Comparison of ENCODE assay signal across 1 cellular context in the genomic region with DNA sequence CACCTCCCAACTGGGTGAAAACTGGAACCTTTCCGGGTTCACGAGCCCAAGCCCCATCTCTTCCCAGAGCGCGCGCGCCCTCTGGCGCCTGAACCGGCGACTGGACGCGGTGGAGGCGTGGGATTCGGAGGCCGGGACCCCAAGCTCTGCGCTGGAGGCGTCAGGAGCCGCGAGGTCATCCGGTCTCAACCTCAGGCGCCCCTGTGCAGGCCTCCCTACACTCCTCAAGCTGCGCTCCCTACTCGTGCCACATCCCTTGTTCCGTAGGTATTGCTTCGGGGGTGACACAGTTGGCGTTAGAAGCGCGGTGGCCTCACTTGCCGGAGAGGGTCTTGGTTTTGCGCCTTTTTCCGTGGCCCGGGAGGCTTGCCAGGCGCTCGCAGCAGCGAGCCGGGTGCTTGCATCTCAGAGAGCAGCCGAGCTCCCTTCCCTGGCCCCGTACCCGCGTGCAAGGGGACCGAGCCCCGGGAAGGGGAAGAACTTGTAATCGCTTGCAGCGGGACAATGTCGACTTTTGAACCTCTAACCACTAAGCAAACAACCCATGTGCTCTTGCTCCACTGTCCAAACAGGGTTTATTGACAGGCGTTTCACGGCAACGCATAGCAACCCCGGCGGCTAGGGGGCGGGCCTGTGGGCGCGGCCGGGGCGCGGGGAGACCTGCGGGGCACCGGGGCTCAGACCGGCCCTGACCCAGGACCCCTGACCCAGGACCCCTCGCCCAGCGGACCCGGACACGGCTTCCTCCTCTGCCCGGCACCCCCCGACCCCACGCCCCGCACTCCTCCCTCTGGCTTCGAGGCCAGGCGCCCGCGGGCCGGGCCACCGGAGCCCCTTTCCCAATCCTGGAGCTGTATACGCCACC.
TF ChIP-seq lines count a peak whose summit lies in the region.

No MANE protein-coding gene starts in this region.

TF ChIP-seq in HepG2, 621 proteins besides CTCF, POLR2A, EP300 and RAD21 (continued from another document and continues in another):
- TF ChIP-seq, protein P1, sequence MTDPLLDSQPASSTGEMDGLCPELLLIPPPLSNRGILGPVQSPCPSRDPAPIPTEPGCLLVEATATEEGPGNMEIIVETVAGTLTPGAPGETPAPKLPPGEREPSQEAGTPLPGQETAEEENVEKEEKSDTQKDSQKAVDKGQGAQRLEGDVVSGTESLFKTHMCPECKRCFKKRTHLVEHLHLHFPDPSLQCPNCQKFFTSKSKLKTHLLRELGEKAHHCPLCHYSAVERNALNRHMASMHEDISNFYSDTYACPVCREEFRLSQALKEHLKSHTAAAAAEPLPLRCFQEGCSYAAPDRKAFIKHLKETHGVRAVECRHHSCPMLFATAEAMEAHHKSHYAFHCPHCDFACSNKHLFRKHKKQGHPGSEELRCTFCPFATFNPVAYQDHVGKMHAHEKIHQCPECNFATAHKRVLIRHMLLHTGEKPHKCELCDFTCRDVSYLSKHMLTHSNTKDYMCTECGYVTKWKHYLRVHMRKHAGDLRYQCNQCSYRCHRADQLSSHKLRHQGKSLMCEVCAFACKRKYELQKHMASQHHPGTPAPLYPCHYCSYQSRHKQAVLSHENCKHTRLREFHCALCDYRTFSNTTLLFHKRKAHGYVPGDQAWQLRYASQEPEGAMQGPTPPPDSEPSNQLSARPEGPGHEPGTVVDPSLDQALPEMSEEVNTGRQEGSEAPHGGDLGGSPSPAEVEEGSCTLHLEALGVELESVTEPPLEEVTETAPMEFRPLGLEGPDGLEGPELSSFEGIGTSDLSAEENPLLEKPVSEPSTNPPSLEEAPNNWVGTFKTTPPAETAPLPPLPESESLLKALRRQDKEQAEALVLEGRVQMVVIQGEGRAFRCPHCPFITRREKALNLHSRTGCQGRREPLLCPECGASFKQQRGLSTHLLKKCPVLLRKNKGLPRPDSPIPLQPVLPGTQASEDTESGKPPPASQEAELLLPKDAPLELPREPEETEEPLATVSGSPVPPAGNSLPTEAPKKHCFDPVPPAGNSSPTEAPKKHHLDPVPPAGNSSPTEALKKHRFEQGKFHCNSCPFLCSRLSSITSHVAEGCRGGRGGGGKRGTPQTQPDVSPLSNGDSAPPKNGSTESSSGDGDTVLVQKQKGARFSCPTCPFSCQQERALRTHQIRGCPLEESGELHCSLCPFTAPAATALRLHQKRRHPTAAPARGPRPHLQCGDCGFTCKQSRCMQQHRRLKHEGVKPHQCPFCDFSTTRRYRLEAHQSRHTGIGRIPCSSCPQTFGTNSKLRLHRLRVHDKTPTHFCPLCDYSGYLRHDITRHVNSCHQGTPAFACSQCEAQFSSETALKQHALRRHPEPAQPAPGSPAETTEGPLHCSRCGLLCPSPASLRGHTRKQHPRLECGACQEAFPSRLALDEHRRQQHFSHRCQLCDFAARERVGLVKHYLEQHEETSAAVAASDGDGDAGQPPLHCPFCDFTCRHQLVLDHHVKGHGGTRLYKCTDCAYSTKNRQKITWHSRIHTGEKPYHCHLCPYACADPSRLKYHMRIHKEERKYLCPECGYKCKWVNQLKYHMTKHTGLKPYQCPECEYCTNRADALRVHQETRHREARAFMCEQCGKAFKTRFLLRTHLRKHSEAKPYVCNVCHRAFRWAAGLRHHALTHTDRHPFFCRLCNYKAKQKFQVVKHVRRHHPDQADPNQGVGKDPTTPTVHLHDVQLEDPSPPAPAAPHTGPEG (CRISPR knock-in tag; IDR thresholded peaks at IDR 0.05), result peak; percentile 64; the same call in 1 of the 2 replicates
- TF ChIP-seq BRD4 (CRISPR knock-in tag; IDR thresholded peaks at IDR 0.05) (peak; percentile 77), NFIB (CRISPR knock-in tag; IDR thresholded peaks at IDR 0.05; ENCODE audit: borderline replicate concordance) (no peak), ZNF12 (CRISPR knock-in tag; IDR thresholded peaks at IDR 0.05) (peak; percentile 83), KDM6A (CRISPR knock-in tag; IDR thresholded peaks at IDR 0.05; ENCODE audit: low read depth) (peak; percentile 86), ZMAT3 (CRISPR knock-in tag; conservative IDR thresholded peaks at IDR 0.05) (no peak), ZNF550 (CRISPR knock-in tag; IDR thresholded peaks at IDR 0.05; ENCODE audit: borderline replicate concordance) (no peak), MTA1 (CRISPR knock-in tag; IDR thresholded peaks at IDR 0.05; ENCODE audit: borderline replicate concordance) (peak; percentile 96; the same call in 1 of the 2 replicates), KDM2A (CRISPR knock-in tag; IDR thresholded peaks at IDR 0.05; ENCODE audit: borderline replicate concordance, low read depth) (peak; percentile 77), HMGXB3 (CRISPR knock-in tag; IDR thresholded peaks at IDR 0.05; ENCODE audit: borderline replicate concordance) (0 out of 2 replicates have a peak, but pooled peaks have one; percentile 47), ZNF766 (CRISPR knock-in tag; IDR thresholded peaks at IDR 0.05; ENCODE audit: borderline replicate concordance) (peak; percentile 64; the same call in 1 of the 2 replicates), NCOA2 (CRISPR knock-in tag; IDR thresholded peaks at IDR 0.05) (peak; percentile 87), KAT7 (CRISPR knock-in tag; IDR thresholded peaks at IDR 0.05; ENCODE audit: borderline replicate concordance) (no peak), ZBTB20 (CRISPR knock-in tag; IDR thresholded peaks at IDR 0.05; ENCODE audit: borderline replicate concordance, low read depth) (peak; percentile 67; the same call in 1 of the 2 replicates), SIN3A (IDR thresholded peaks at IDR 0.05; ENCODE audit: borderline replicate concordance, low read depth, low read length) (peak; percentile 69; the same call in 1 of the 2 replicates), ZNF879 (CRISPR knock-in tag; IDR thresholded peaks at IDR 0.05) (0 out of 2 replicates have a peak, but pooled peaks have one; percentile 54), ASH2L (IDR thresholded peaks at IDR 0.05; ENCODE audit: insufficient read length, low read depth, low read length) (peak; percentile 96), ZBTB7A (CRISPR knock-in tag; IDR thresholded peaks at IDR 0.05) (peak; percentile 71), ZSCAN5A (CRISPR knock-in tag; IDR thresholded peaks at IDR 0.05; ENCODE audit: borderline replicate concordance) (peak; percentile 80; the same call in 1 of the 2 replicates), CCDC6 (CRISPR knock-in tag; IDR thresholded peaks at IDR 0.05) (peak; percentile 74; the same call in 1 of the 2 replicates), ZNF275 (CRISPR knock-in tag; IDR thresholded peaks at IDR 0.05; ENCODE audit: borderline replicate concordance) (no peak), REXO4 (CRISPR knock-in tag; IDR thresholded peaks at IDR 0.05; ENCODE audit: borderline replicate concordance) (no peak), MZF1 (CRISPR knock-in tag; IDR thresholded peaks at IDR 0.05; ENCODE audit: borderline replicate concordance) (no peak), ZNF362 (CRISPR knock-in tag; IDR thresholded peaks at IDR 0.05; ENCODE audit: borderline replicate concordance) (no peak), PAWR (CRISPR knock-in tag; IDR thresholded peaks at IDR 0.05; ENCODE audit: borderline replicate concordance) (0 out of 2 replicates have a peak, but pooled peaks have one; percentile 28), NR2F1 (CRISPR knock-in tag; IDR thresholded peaks at IDR 0.05) (peak; percentile 80 to 91), POLR2AphosphoS5 (IDR thresholded peaks at IDR 0.05; ENCODE audit: low read depth, low read length) (peak; percentile 37; the same call in 1 of the 2 replicates), ZC3H4 (CRISPR knock-in tag; IDR thresholded peaks at IDR 0.05; ENCODE audit: borderline replicate concordance) (no peak), ELF1 (CRISPR knock-in tag; IDR thresholded peaks at IDR 0.05) (no peak; the same call in none of the 2 replicates), SIX4 (CRISPR knock-in tag; IDR thresholded peaks at IDR 0.05) (no peak), ERF (CRISPR knock-in tag; IDR thresholded peaks at IDR 0.05) (peak; percentile 50; the same call in 1 of the 2 replicates), ZNF577 (CRISPR knock-in tag; IDR thresholded peaks at IDR 0.05; ENCODE audit: borderline replicate concordance, low read depth) (no peak), NKX3-1 (CRISPR knock-in tag; IDR thresholded peaks at IDR 0.05) (peak; percentile 67; the same call in 1 of the 2 replicates), ZNF639 (CRISPR knock-in tag; conservative IDR thresholded peaks at IDR 0.05) (peak; percentile 82), ARHGAP35 (CRISPR knock-in tag; IDR thresholded peaks at IDR 0.05; ENCODE audit: borderline replicate concordance) (peak; percentile 48; the same call in 1 of the 2 replicates), KAT2B (IDR thresholded peaks at IDR 0.05; ENCODE audit: borderline replicate concordance, low read depth, low read length) (no peak)
- TF ChIP-seq, protein P2, sequence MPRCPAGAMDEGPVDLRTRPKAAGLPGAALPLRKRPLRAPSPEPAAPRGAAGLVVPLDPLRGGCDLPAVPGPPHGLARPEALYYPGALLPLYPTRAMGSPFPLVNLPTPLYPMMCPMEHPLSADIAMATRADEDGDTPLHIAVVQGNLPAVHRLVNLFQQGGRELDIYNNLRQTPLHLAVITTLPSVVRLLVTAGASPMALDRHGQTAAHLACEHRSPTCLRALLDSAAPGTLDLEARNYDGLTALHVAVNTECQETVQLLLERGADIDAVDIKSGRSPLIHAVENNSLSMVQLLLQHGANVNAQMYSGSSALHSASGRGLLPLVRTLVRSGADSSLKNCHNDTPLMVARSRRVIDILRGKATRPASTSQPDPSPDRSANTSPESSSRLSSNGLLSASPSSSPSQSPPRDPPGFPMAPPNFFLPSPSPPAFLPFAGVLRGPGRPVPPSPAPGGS (CRISPR knock-in tag; IDR thresholded peaks at IDR 0.05), result 0 out of 2 replicates have a peak, but pooled peaks have one; percentile 36
- TF ChIP-seq, protein P3, sequence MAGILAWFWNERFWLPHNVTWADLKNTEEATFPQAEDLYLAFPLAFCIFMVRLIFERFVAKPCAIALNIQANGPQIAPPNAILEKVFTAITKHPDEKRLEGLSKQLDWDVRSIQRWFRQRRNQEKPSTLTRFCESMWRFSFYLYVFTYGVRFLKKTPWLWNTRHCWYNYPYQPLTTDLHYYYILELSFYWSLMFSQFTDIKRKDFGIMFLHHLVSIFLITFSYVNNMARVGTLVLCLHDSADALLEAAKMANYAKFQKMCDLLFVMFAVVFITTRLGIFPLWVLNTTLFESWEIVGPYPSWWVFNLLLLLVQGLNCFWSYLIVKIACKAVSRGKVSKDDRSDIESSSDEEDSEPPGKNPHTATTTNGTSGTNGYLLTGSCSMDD (CRISPR knock-in tag; IDR thresholded peaks at IDR 0.05), result no peak
